In the genomic region with DNA sequence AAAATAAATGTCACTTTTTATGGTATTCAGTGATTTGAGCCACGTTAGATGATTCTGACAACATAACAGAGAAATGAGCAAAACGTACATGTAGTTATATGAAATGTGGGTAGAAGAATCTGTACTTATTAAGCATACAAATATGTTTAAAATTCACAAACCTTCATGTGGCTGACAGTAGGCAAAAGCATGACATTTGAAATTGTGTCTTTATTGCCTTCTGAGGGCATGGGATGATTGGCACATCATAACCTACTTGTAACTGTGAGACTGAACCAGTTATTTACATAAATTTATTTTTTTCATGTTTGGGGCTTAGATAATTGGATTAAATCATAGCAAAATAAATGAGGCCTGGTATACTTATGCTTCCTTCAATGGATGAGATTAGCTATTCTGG, we compare ENCODE assay signal across 24 cellular contexts.
"Had no signal": no experiment of that assay in that cellular context is flagged by ENCODE, and none has a peak within 500 bp of the region (broad histone marks: within the 10 kb centered on the region; RNA-seq: fewer than 3 reads in every experiment).

No MANE protein-coding gene starts in this region.

- H3K4me3 ChIP-seq: colonic mucosa, esophagus squamous epithelium, gastrocnemius medialis, heart right ventricle, left lung, lower lobe of right lung, mucosa of descending colon had no signal

- H3K27me3 ChIP-seq: colonic mucosa, esophagus squamous epithelium, gastrocnemius medialis, heart right ventricle, left lung had no signal

- ATAC-seq: effector memory CD8-positive, alpha-beta T cell; esophagus mucosa; gastrocnemius medialis; heart right ventricle; left cardiac atrium; left lung; left ventricle myocardium superior; lower lobe of right lung; mucosa of descending colon had no signal

- H3K36me3 Mint-ChIP-seq: mesothelial cell of epicardium, naive B cell had no signal

- H3K27me3 Mint-ChIP-seq: dendritic cell treated with granulocyte-macrophage colony-stimulating factor and Interleukin-4, amounts not matched to agents 40 ng/mL and 50 ng/mL, for 4 days; effector memory CD8-positive, alpha-beta T cell; naive B cell had no signal

- H3K27ac Mint-ChIP-seq: dendritic cell treated with granulocyte-macrophage colony-stimulating factor and Interleukin-4, amounts not matched to agents 40 ng/mL and 50 ng/mL, for 4 days; effector memory CD8-positive, alpha-beta T cell; endodermal cell; mesothelial cell of epicardium; naive B cell had no signal

- H3K4me3 Mint-ChIP-seq: dendritic cell treated with granulocyte-macrophage colony-stimulating factor and Interleukin-4, amounts not matched to agents 40 ng/mL and 50 ng/mL, for 4 days; effector memory CD8-positive, alpha-beta T cell; endodermal cell; mesothelial cell of epicardium; naive B cell had no signal

- H3K4me1 ChIP-seq: colonic mucosa, esophagus squamous epithelium, gastrocnemius medialis, heart right ventricle, left lung, lower lobe of right lung had no signal

- H3K9me3 Mint-ChIP-seq: dendritic cell treated with granulocyte-macrophage colony-stimulating factor and Interleukin-4, amounts not matched to agents 40 ng/mL and 50 ng/mL, for 4 days; endodermal cell; mesothelial cell of epicardium; naive B cell had no signal

- H3K36me3 ChIP-seq: colonic mucosa, esophagus squamous epithelium, gastrocnemius medialis, heart right ventricle, left lung, lower lobe of right lung had no signal

- DNase-seq: colonic mucosa; cortex of kidney; effector CD8-positive, alpha-beta T cell; effector memory CD8-positive, alpha-beta T cell; endodermal cell; erythroblast; esophagus squamous epithelium; foreskin fibroblast; foreskin melanocyte; gastrocnemius medialis; glutamatergic neuron; heart right ventricle; hippocampal formation; left cardiac atrium; left lung; left ventricle myocardium superior; lower lobe of right lung; mesenchymal stem cell; mucosa of descending colon; naive B cell had no signal

- H3K4me1 Mint-ChIP-seq: mesothelial cell of epicardium, naive B cell had no signal

- H3K9me3 ChIP-seq: colonic mucosa, esophagus squamous epithelium, gastrocnemius medialis, heart right ventricle, left lung, lower lobe of right lung, mucosa of descending colon had no signal

- H3K27ac ChIP-seq: colonic mucosa, epithelial cell of prostate, esophagus squamous epithelium, gastrocnemius medialis, heart right ventricle, left lung, lower lobe of right lung had no signal
